6 cellular contexts compared by ENCODE assay signal in the genomic region with DNA sequence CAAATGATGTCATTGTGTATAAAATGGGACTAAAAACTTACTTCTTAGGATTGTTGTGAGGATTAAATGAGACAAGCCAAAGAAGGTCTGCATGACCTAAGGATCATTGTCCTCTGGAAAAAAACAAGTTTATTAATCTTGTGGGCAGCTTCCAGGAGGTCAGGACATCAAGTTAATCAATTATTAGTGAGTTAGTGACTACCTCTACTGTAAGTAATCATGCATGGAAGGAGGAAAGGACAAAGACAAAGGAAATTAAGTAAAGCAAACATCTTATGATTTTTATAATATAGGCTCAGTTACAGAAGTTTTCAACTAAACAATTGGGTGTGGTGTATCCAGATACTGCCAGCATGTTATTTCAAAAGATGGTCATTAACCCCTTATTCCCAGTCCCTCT.
"Had no signal": no experiment of that assay in that cellular context is flagged by ENCODE, and none has a peak within 500 bp of the region (broad histone marks: within the 10 kb centered on the region; RNA-seq: fewer than 3 reads in every experiment).

No MANE protein-coding gene starts in this region.

- H3K9me3 Mint-ChIP-seq: HFFc6 had no signal

- H3K4me3 Mint-ChIP-seq: GM23338, H9, HFFc6, IgD-negative memory B cell had no signal

- DNase-seq: H9, HCEC 1CT, HFFc6, KBM-7 had no signal

- ATAC-seq: GM23338 had no signal

- H3K4me3 ChIP-seq: GM23338 had no signal

- H3K27ac Mint-ChIP-seq: GM23338, H9, HFFc6 had no signal

- H3K36me3 Mint-ChIP-seq: IgD-negative memory B cell had no signal
